In genomic region chr5:154811653-154812465, GRCh38 we compare ENCODE assay signal across 8 cellular contexts. TPM values are rescaled to one million over a fixed set of nuclear protein-coding genes. Genes with fewer than 3 reads are reported as not detected.
DNase-seq lines count a peak whose midpoint lies in the region; ATAC-seq lines count a peak whose summit lies in the region.

No MANE protein-coding gene starts in this region.

- no peak overlapping the region for H3K4me3 Mint-ChIP-seq in activated CD4-positive, alpha-beta T cell treated with anti-CD3 and anti-CD28 coated beads, Interleukin-2, amount 10 ng/mL, durations not matched to agents 7 days and 5 days

- DNase-seq in Daoy (ENCODE audit: low read depth) (peak; percentile 65), HCEC 1CT (peak; percentile 55), NCI-H2227 (lab: John Stamatoyannopoulos, UW; ENCODE audit: unreplicated experiment) (peak; percentile 23), dermis microvascular lymphatic vessel endothelial cell (ENCODE audit: low read depth in 2 of 2) (peak; percentile 72 to 81), lung microvascular endothelial cell (ENCODE audit: low read depth in 2 of 2) (peak; percentile 81 to 88)
- DNase-seq in activated CD4-positive, alpha-beta T cell treated with anti-CD3 and anti-CD28 coated beads, Interleukin-2, amount 10 ng/mL, durations not matched to agents 7 days and 5 days = peak; percentile 71
- peak; percentile 22 to 34 for DNase-seq in stimulated activated CD8-positive, alpha-beta memory T cell treated with anti-CD3 and anti-CD28 coated beads, Interleukin-15, amount 100 ng/mL, for 48 hours (ENCODE audit: low read depth in 2 of 2)

- no peak for ATAC-seq in HG03196 (IDR thresholded peaks at IDR 0.05; ENCODE audit: unreplicated experiment)

- POLR2A ChIA-PET in activated CD4-positive, alpha-beta T cell treated with anti-CD3 and anti-CD28 coated beads, Interleukin-2, amount 10 ng/mL, durations not matched to agents 7 days and 5 days (lab: Charles Lee) = no interaction called here

- H3K9me3 Mint-ChIP-seq in activated CD4-positive, alpha-beta T cell treated with anti-CD3 and anti-CD28 coated beads, Interleukin-2, amount 10 ng/mL, durations not matched to agents 7 days and 5 days = no peaks in the 10 kb centered on the region

- H3K4me1 Mint-ChIP-seq in activated CD4-positive, alpha-beta T cell treated with anti-CD3 and anti-CD28 coated beads, Interleukin-2, amount 10 ng/mL, durations not matched to agents 7 days and 5 days = peaks cover 37% of the 10 kb centered on the region

- H3K36me3 Mint-ChIP-seq in activated CD4-positive, alpha-beta T cell treated with anti-CD3 and anti-CD28 coated beads, Interleukin-2, amount 10 ng/mL, durations not matched to agents 7 days and 5 days (ENCODE audit: low read depth) = peaks cover 69% of the 10 kb centered on the region

- peak overlapping the region; percentile 65 for H3K27ac Mint-ChIP-seq in activated CD4-positive, alpha-beta T cell treated with anti-CD3 and anti-CD28 coated beads, Interleukin-2, amount 10 ng/mL, durations not matched to agents 7 days and 5 days

- no peaks in the 10 kb centered on the region for H3K27me3 Mint-ChIP-seq in activated CD4-positive, alpha-beta T cell treated with anti-CD3 and anti-CD28 coated beads, Interleukin-2, amount 10 ng/mL, durations not matched to agents 7 days and 5 days

- CTCF ChIA-PET in activated CD4-positive, alpha-beta T cell treated with anti-CD3 and anti-CD28 coated beads, Interleukin-2, amount 10 ng/mL, durations not matched to agents 7 days and 5 days (lab: Charles Lee) = interaction anchor here (1.7 kb wide), 1 partner anchor 162 kb away, joined by 5 read pairs; no protein-coding TSS in a partner anchor

RNA-seq across cellular contexts. Expression of gene FAXDC2, which starts 38.5 kb away (rescaled TPM):
- 0.12 and 0.46 TPM in 2 replicates for total RNA-seq in Daoy (2014; rRNA removed; shearing (Covaris generic))
- not detected for total RNA-seq in activated CD4-positive, alpha-beta T cell treated with anti-CD3 and anti-CD28 coated beads, Interleukin-2, amount 10 ng/mL, durations not matched to agents 7 days and 5 days
- total RNA-seq in dermis microvascular lymphatic vessel endothelial cell (5.0 and 14.4 TPM in 2 replicates), lung microvascular endothelial cell (5.9 and 15.3 TPM in 2 replicates)

RNA-seq across cellular contexts. Expression of gene CNOT8, which starts 46.6 kb away (rescaled TPM):
- total RNA-seq in Daoy (2014; rRNA removed; shearing (Covaris generic)) = 70.3 and 89.9 TPM in 2 replicates
- total RNA-seq in activated CD4-positive, alpha-beta T cell treated with anti-CD3 and anti-CD28 coated beads, Interleukin-2, amount 10 ng/mL, durations not matched to agents 7 days and 5 days = 10 to 100 TPM; 78.7 to 84.7 TPM
- total RNA-seq in dermis microvascular lymphatic vessel endothelial cell (79.1 and 86.7 TPM in 2 replicates), lung microvascular endothelial cell (73.7 and 104 TPM in 2 replicates)

RNA-seq across cellular contexts. Expression of gene LARP1, which starts 56.7 kb away (rescaled TPM):
- total RNA-seq in Daoy (2014; rRNA removed; shearing (Covaris generic)) = 38.5 and 61.9 TPM in 2 replicates
- 100 to 1,000 TPM; 203 to 213 TPM for total RNA-seq in activated CD4-positive, alpha-beta T cell treated with anti-CD3 and anti-CD28 coated beads, Interleukin-2, amount 10 ng/mL, durations not matched to agents 7 days and 5 days
- total RNA-seq in dermis microvascular lymphatic vessel endothelial cell (30.4 and 45.0 TPM in 2 replicates), lung microvascular endothelial cell (26.8 and 33.7 TPM in 2 replicates)

Comparison
In these comparisons a context has a peak if more than half of its experiments do, and no peak if none do; other contexts are left out.
1. DNase-seq: peak in every context shown above with its lines; median percentile 84 in lung microvascular endothelial cell; 76 in dermis microvascular lymphatic vessel endothelial cell; 71 in activated CD4-positive, alpha-beta T cell treated with anti-CD3 and anti-CD28 coated beads, Interleukin-2, amount 10 ng/mL, durations not matched to agents 7 days and 5 days; 65 in Daoy; 55 in HCEC 1CT; 28 in stimulated activated CD8-positive, alpha-beta memory T cell treated with anti-CD3 and anti-CD28 coated beads, Interleukin-15, amount 100 ng/mL, for 48 hours; 23 in NCI-H2227.